ENCODE assay signal across 23 cellular contexts in the genomic region with DNA sequence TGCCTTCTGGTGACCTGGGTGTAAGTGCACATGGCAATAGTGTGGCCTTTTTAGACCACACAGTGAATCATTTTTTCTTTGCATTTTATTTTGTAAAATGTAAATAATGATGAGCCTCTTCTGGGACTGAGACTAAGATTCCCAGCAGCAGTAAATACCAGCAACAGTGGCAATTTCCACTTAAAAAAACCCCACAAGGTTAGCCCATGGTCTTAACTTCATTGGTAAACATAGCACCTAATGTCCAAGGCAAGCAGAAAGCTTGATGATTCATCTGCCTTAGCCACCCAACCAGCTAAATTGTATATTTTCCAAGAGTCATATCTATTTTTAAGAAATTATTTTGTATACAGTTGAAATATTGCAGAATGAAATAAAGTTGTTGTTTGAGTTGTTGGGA.
"Had no signal": no experiment of that assay in that cellular context is flagged by ENCODE, and none has a peak within 500 bp of the region (broad histone marks: within the 10 kb centered on the region; RNA-seq: fewer than 3 reads in every experiment).

No MANE protein-coding gene starts in this region.

- H3K9ac ChIP-seq: neural progenitor cell, parathyroid adenoma had no signal

- H3K27ac ChIP-seq: esophagus squamous epithelium, gastrocnemius medialis, left lung, neural progenitor cell, parathyroid adenoma, right atrium auricular region, stomach, thyroid gland, vagina had no signal

- H3K27me3 ChIP-seq: esophagus squamous epithelium, gastrocnemius medialis, left lung, neural progenitor cell, right atrium auricular region, stomach, thyroid gland, vagina had no signal

- H3K4me2 ChIP-seq: neural progenitor cell, smooth muscle cell had no signal

- H3K4me1 ChIP-seq: esophagus squamous epithelium, gastrocnemius medialis, left lung, neural progenitor cell, parathyroid adenoma, right atrium auricular region, stomach, thyroid gland, vagina had no signal

- H3K4me3 ChIP-seq: esophagus squamous epithelium, gastrocnemius medialis, left lung, neural progenitor cell, right atrium auricular region, smooth muscle cell, stomach, thyroid gland, vagina had no signal

- H3K36me3 ChIP-seq: esophagus squamous epithelium, gastrocnemius medialis, left lung, neural progenitor cell, right atrium auricular region, stomach, thyroid gland, vagina had no signal

- H3K9me3 ChIP-seq: esophagus squamous epithelium, gastrocnemius medialis, left lung, right atrium auricular region, stomach, thyroid gland, vagina had no signal

- H2AFZ ChIP-seq: neural progenitor cell, parathyroid adenoma had no signal

- DNase-seq: effector memory CD4-positive, alpha-beta T cell; erythroblast; esophagus squamous epithelium; foreskin fibroblast; gastrocnemius medialis; head of caudate nucleus; kidney; left lung; mesendoderm; midbrain; naive thymus-derived CD4-positive, alpha-beta T cell; stimulated activated CD4-positive, alpha-beta T cell treated with anti-CD3 and anti-CD28 coated beads, Interleukin-12 subunit alpha, Interleukin-12 subunit beta, amount 100 ng/mL, for 4 hours; stimulated activated CD4-positive, alpha-beta T cell treated with anti-CD3 and anti-CD28 coated beads, Interleukin-1b, Interleukin-23, amount 100 ng/mL, for 48 hours; stimulated activated CD4-positive, alpha-beta T cell treated with anti-CD3 and anti-CD28 coated beads, Interleukin-4, amount 100 ng/mL, for 24 hours; stimulated activated naive CD4-positive, alpha-beta T cell treated with Interleukin-2 at 50 U/mL for 16 hours; stomach; thyroid gland; trophoblast cell had no signal
